In genomic region chr5:153749941-153750340, GRCh38 we compare ENCODE assay signal across 17 cellular contexts.
DNase-seq lines count a peak whose midpoint lies in the region; ATAC-seq and TF ChIP-seq lines count a peak whose summit lies in the region.
"Had no signal": no experiment of that assay in that cellular context is flagged by ENCODE, and none has a peak within 500 bp of the region (broad histone marks: within the 10 kb centered on the region; RNA-seq: fewer than 3 reads in every experiment).

No MANE protein-coding gene starts in this region.

- TF ChIP-seq CTCF in A673 (conservative IDR thresholded peaks at IDR 0.05; ENCODE audit: low read depth, low read length): no peak
- no peak for TF ChIP-seq CTCF in GM23338 (conservative IDR thresholded peaks at IDR 0.05; ENCODE audit: low read depth in 2 of 2)
- no peak for TF ChIP-seq CTCF in osteocyte (IDR thresholded peaks at IDR 0.05)

- no peak for ATAC-seq in GM23338
- ATAC-seq: activated naive CD4-positive, alpha-beta T cell treated with anti-CD3 and anti-CD28 coated beads, Interleukin-2, amount 50 U/mL, for 72 hours; effector memory CD8-positive, alpha-beta T cell; psoas muscle had no signal

- H3K79me2 ChIP-seq in GM23338 (replicated peaks; ENCODE audit: insufficient read depth): no peaks in the 10 kb centered on the region

- peaks cover 3% of the 10 kb centered on the region for H3K27me3 Mint-ChIP-seq in GM23338 (ENCODE audit: insufficient read depth, low read depth, poor library complexity)
- no peaks in the 10 kb centered on the region for H3K27me3 Mint-ChIP-seq in osteocyte (ENCODE audit: unreplicated experiment)
- H3K27me3 Mint-ChIP-seq: activated B cell treated with CpG ODN at 0.5 μM for 24 hours, naive B cell had no signal

- H4K20me1 ChIP-seq in GM23338 (replicated peaks; ENCODE audit: insufficient read depth): no peaks in the 10 kb centered on the region

- peak; percentile 46 for DNase-seq in EH (ENCODE audit: low read depth)
- DNase-seq in NCI-H1105 treated with DMSO at 0.1 percent for 48 hours (lab: John Stamatoyannopoulos, UW): peak; percentile 68
- DNase-seq in NCI-H774 (lab: John Stamatoyannopoulos, UW): peak; percentile 12
- DNase-seq in myocyte (ENCODE audit: low read depth): peak; percentile 44
- no peak for DNase-seq in A673 (ENCODE audit: low spot score)
- no peak for DNase-seq in GM23338 (ENCODE audit: low spot score)
- DNase-seq in HuH-7.5 (ENCODE audit: low spot score): no peak
- no peak for DNase-seq in osteocyte (ENCODE audit: extremely low spot score, unreplicated experiment)
- DNase-seq: activated B cell treated with CpG ODN at 0.5 μM for 24 hours; CD8-positive, alpha-beta memory T cell; effector memory CD8-positive, alpha-beta T cell; Kasumi-1; naive B cell; Peyer's patch; psoas muscle; substantia nigra had no signal

- H3K9me2 ChIP-seq in GM23338 (ENCODE audit: insufficient read depth): no peaks in the 10 kb centered on the region

- H3K9me3 ChIP-seq in A673 (ENCODE audit: low read depth, low read length, poor library complexity, severe bottlenecking): no peaks in the 10 kb centered on the region
- H3K9me3 ChIP-seq: Peyer's patch, psoas muscle had no signal

- intact Hi-C loops in A673 (cut with micrococcal nuclease; ENCODE audit: unreplicated experiment): no loop called here

- H2AFZ ChIP-seq in GM23338: no peak overlapping the region

- H3K36me3 ChIP-seq in A673 (ENCODE audit: insufficient read depth, low read length, poor library complexity, severe bottlenecking) (no peaks in the 10 kb centered on the region), GM23338 (ENCODE audit: insufficient read depth) (no peaks in the 10 kb centered on the region)
- H3K36me3 ChIP-seq: Peyer's patch had no signal

- no TSS peak for BruUV-seq in A673 (replicated peaks; lab: Mats Ljungman, UMichigan)

- no peak overlapping the region for H3K4me2 ChIP-seq in GM23338

- H3K4me1 Mint-ChIP-seq in GM23338: no peaks in the 10 kb centered on the region
- H3K4me1 Mint-ChIP-seq in osteocyte (ENCODE audit: unreplicated experiment): peaks cover 12% of the 10 kb centered on the region
- H3K4me1 Mint-ChIP-seq: activated B cell treated with CpG ODN at 0.5 μM for 24 hours; CD8-positive, alpha-beta memory T cell; naive B cell had no signal

- H3K4me3 ChIP-seq in A673 (ENCODE audit: low read depth, low read length, poor library complexity, severe bottlenecking) (no peak overlapping the region), GM23338 (no peak overlapping the region)
- H3K4me3 ChIP-seq: Peyer's patch, psoas muscle had no signal

- H3K36me3 Mint-ChIP-seq in GM23338 (ENCODE audit: low read depth) (no peaks in the 10 kb centered on the region), osteocyte (ENCODE audit: unreplicated experiment) (peaks cover 2% of the 10 kb centered on the region)
- H3K36me3 Mint-ChIP-seq: activated naive CD4-positive, alpha-beta T cell treated with anti-CD3 and anti-CD28 coated beads, Interleukin-2, amount 50 U/mL, for 72 hours; CD8-positive, alpha-beta memory T cell; naive B cell had no signal

- H3K27ac ChIP-seq in A673 (ENCODE audit: low read depth, low read length, poor library complexity, severe bottlenecking): no peak overlapping the region
- no peak overlapping the region for H3K27ac ChIP-seq in GM23338 (ENCODE audit: low read depth)
- H3K27ac ChIP-seq: Peyer's patch, psoas muscle had no signal

- H3K4me3 Mint-ChIP-seq in GM23338: no peak overlapping the region
- no peak overlapping the region for H3K4me3 Mint-ChIP-seq in osteocyte (ENCODE audit: unreplicated experiment)
- H3K4me3 Mint-ChIP-seq: activated B cell treated with CpG ODN at 0.5 μM for 24 hours; CD8-positive, alpha-beta memory T cell; effector memory CD8-positive, alpha-beta T cell; naive B cell had no signal

- H3K4me1 ChIP-seq in A673 (ENCODE audit: insufficient read depth, low read length, poor library complexity, severe bottlenecking): no peaks in the 10 kb centered on the region
- H3K4me1 ChIP-seq in GM23338 (ENCODE audit: insufficient read depth): no peaks in the 10 kb centered on the region
- H3K4me1 ChIP-seq: Peyer's patch, psoas muscle had no signal

- H3K27me3 ChIP-seq in A673 (replicated peaks; ENCODE audit: insufficient read depth, low read depth, low read length, poor library complexity) (no peaks in the 10 kb centered on the region), GM23338 (ENCODE audit: insufficient read depth) (no peaks in the 10 kb centered on the region)
- H3K27me3 ChIP-seq: Peyer's patch had no signal

- H3F3A ChIP-seq in GM23338 (replicated peaks; ENCODE audit: low read depth): no peaks in the 10 kb centered on the region

- CTCF ChIA-PET in A673 (lab: Charles Lee): no interaction called here

- H3K9me3 Mint-ChIP-seq in GM23338 (0 out of 3 replicates have a peak, but pooled peaks cover 3% of the 10 kb centered on the region), osteocyte (ENCODE audit: unreplicated experiment) (no peaks in the 10 kb centered on the region)
- H3K9me3 Mint-ChIP-seq: activated B cell treated with CpG ODN at 0.5 μM for 24 hours had no signal

- H3K27ac Mint-ChIP-seq in GM23338 (no peak overlapping the region), osteocyte (ENCODE audit: unreplicated experiment) (no peak overlapping the region)
- H3K27ac Mint-ChIP-seq: activated B cell treated with CpG ODN at 0.5 μM for 24 hours; activated naive CD4-positive, alpha-beta T cell treated with anti-CD3 and anti-CD28 coated beads, Interleukin-2, amount 50 U/mL, for 72 hours; CD8-positive, alpha-beta memory T cell; effector memory CD8-positive, alpha-beta T cell; naive B cell had no signal

- POLR2A ChIA-PET in A673 (lab: Charles Lee; ENCODE audit: low non-redundant PET): no interaction called here

TF ChIP-seq in GM23338, 12 proteins besides CTCF, POLR2A, EP300 and RAD21 (continues in another document):
- TF ChIP-seq STAT1 (IDR thresholded peaks at IDR 0.05; ENCODE audit: unreplicated experiment) (no peak), JUNB (IDR thresholded peaks at IDR 0.05; ENCODE audit: unreplicated experiment) (no peak), ZNF331 (CRISPR knock-in tag; IDR thresholded peaks at IDR 0.05; ENCODE audit: low read depth) (no peak), ZNF114 (CRISPR knock-in tag; IDR thresholded peaks at IDR 0.05) (no peak), REST (IDR thresholded peaks at IDR 0.05; ENCODE audit: unreplicated experiment) (no peak), POLR2AphosphoS5 (IDR thresholded peaks at IDR 0.05; ENCODE audit: low read depth) (no peak), CREB1 (CRISPR knock-in tag; IDR thresholded peaks at IDR 0.05; ENCODE audit: low read depth) (no peak)

Comparison
In these comparisons a context has a peak if more than half of its experiments do, and no peak if none do; other contexts are left out.
1. DNase-seq: peak in EH (single experiment), NCI-H1105 treated with DMSO at 0.1 percent for 48 hours (single experiment), NCI-H774 (single experiment) and myocyte (single experiment); none in A673 (single experiment), GM23338 (single experiment), HuH-7.5 (single experiment) and osteocyte (single experiment).